In genomic region chr17:44111777-44112176, GRCh38 we compare ENCODE assay signal across 8 cellular contexts. TPM values are rescaled to one million over a fixed set of nuclear protein-coding genes. Genes with fewer than 3 reads are reported as not detected.
DNase-seq lines count a peak whose midpoint lies in the region; ATAC-seq, FAIRE-seq and TF ChIP-seq lines count a peak whose summit lies in the region.

No MANE protein-coding gene starts in this region.

- CTCF ChIA-PET in A673 (lab: Charles Lee): interaction anchor here (0.8 kb wide), 1 partner anchor 24 kb away, joined by 3 read pairs; no protein-coding TSS in a partner anchor

- no peaks in the 10 kb centered on the region for H3K9me3 ChIP-seq in A673 (ENCODE audit: low read depth, low read length, poor library complexity, severe bottlenecking)
- no peaks in the 10 kb centered on the region for H3K9me3 ChIP-seq in neural progenitor cell (ENCODE audit: low read depth)

- FAIRE-seq in HTR-8/SVneo (lab: Jason Lieb, UNC): no peak

- H3K79me2 ChIP-seq in neural progenitor cell (ENCODE audit: low read depth): no peaks in the 10 kb centered on the region

- no peaks in the 10 kb centered on the region for H3F3A ChIP-seq in neural progenitor cell (ENCODE audit: low read depth)

- H3K27ac ChIP-seq in A673 (ENCODE audit: low read depth, low read length, poor library complexity, severe bottlenecking) (peak overlapping the region; percentile 57), HL-60 (replicated peaks) (peak overlapping the region; percentile 61), neural progenitor cell (no peak overlapping the region)

- no peak overlapping the region for H2AFZ ChIP-seq in neural progenitor cell (replicated peaks)

- H3K4me1 ChIP-seq in A673 (ENCODE audit: insufficient read depth, low read length, poor library complexity, severe bottlenecking): peaks cover 38% of the 10 kb centered on the region
- H3K4me1 ChIP-seq in neural progenitor cell: peaks cover 12% of the 10 kb centered on the region

- H3K36me3 Mint-ChIP-seq in chondrocyte (ENCODE audit: low read depth): peaks cover 2% of the 10 kb centered on the region
- peaks cover 3% of the 10 kb centered on the region for H3K36me3 Mint-ChIP-seq in neural progenitor cell

- H3K9ac ChIP-seq in neural progenitor cell: no peak overlapping the region

- H3K4me1 Mint-ChIP-seq in chondrocyte (ENCODE audit: low read depth): peaks cover 50% of the 10 kb centered on the region
- H3K4me1 Mint-ChIP-seq in neural progenitor cell: peaks cover 28% of the 10 kb centered on the region

- H3K27me3 ChIP-seq in A673 (replicated peaks; ENCODE audit: insufficient read depth, low read depth, low read length, poor library complexity) (no peaks in the 10 kb centered on the region), HL-60 (ENCODE audit: insufficient read depth, poor library complexity, severe bottlenecking) (no peaks in the 10 kb centered on the region), neural progenitor cell (no peaks in the 10 kb centered on the region)

- ATAC-seq in HG03521 (IDR thresholded peaks at IDR 0.05; ENCODE audit: unreplicated experiment) (no peak), GM18861 (IDR thresholded peaks at IDR 0.05; ENCODE audit: unreplicated experiment) (no peak)

- no peak for DNase-seq in A673 (ENCODE audit: low spot score)
- no peak for DNase-seq in HL-60 (ENCODE audit: low read depth in 1 of 2, low spot score in 1 of 2)
- no peak for DNase-seq in chondrocyte (ENCODE audit: low spot score)
- no peak for DNase-seq in neural progenitor cell (ENCODE audit: low spot score)
- no peak for DNase-seq in HTR-8/SVneo (ENCODE audit: insufficient read length, low spot score)
- no peak for DNase-seq in occipital lobe (lab: John Stamatoyannopoulos, UW)

- H3K36me3 ChIP-seq in A673 (ENCODE audit: insufficient read depth, low read length, poor library complexity, severe bottlenecking) (no peaks in the 10 kb centered on the region), neural progenitor cell (no peaks in the 10 kb centered on the region)

- POLR2A ChIA-PET in A673 (lab: Charles Lee; ENCODE audit: low non-redundant PET): no interaction called here

- H3K4me2 ChIP-seq in neural progenitor cell: peak overlapping the region; percentile 61

- BruUV-seq in A673 (replicated peaks; lab: Mats Ljungman, UMichigan): no TSS peak

- H3K9me3 Mint-ChIP-seq in chondrocyte (ENCODE audit: low read depth) (no peaks in the 10 kb centered on the region), neural progenitor cell (no peaks in the 10 kb centered on the region)

- TF ChIP-seq CTCF in A673 (conservative IDR thresholded peaks at IDR 0.05; ENCODE audit: low read depth, low read length) (no peak), HL-60 (IDR thresholded peaks at IDR 0.05; ENCODE audit: insufficient read depth, low read length) (no peak), chondrocyte (IDR thresholded peaks at IDR 0.05) (no peak), neural progenitor cell (IDR thresholded peaks at IDR 0.05) (no peak)

- intact Hi-C loops in A673 (cut with micrococcal nuclease; ENCODE audit: unreplicated experiment): loop anchor here (1.0 to 10.0 kb wide), 2 partner anchors 45 to 107 kb away; partner anchors contain the start of genes LSM12 and NAGS

- H3K27ac Mint-ChIP-seq in chondrocyte (ENCODE audit: unreplicated experiment) (peak overlapping the region; percentile 12), neural progenitor cell (no peak overlapping the region)

- H3K27me3 Mint-ChIP-seq in chondrocyte (ENCODE audit: low read depth) (no peaks in the 10 kb centered on the region), neural progenitor cell (ENCODE audit: insufficient read depth, low read depth) (peaks cover 2% of the 10 kb centered on the region)

- H3K4me3 Mint-ChIP-seq in chondrocyte (ENCODE audit: unreplicated experiment): no peak overlapping the region
- peak overlapping the region; percentile 59 for H3K4me3 Mint-ChIP-seq in neural progenitor cell

- H3K4me3 ChIP-seq in A673 (ENCODE audit: low read depth, low read length, poor library complexity, severe bottlenecking): no peak overlapping the region
- no peak overlapping the region for H3K4me3 ChIP-seq in HL-60 (replicated peaks; ENCODE audit: insufficient read depth, low read length)
- no peak overlapping the region for H3K4me3 ChIP-seq in neural progenitor cell

- H4K20me1 ChIP-seq in neural progenitor cell (ENCODE audit: low read depth): peaks cover 89% of the 10 kb centered on the region

RNA-seq across cellular contexts. Expression of gene HDAC5, which starts 11.7 kb away (rescaled TPM):
- total RNA-seq in A673 (2021) (16.9 and 27.1 TPM in 2 replicates), chondrocyte (46.3 to 51.2 TPM (median 47.0 TPM) in 3 replicates), neural progenitor cell (ENCODE audit: low replicate concordance) (23.6 and 71.0 TPM in 2 replicates), occipital lobe (101 TPM)

RNA-seq across cellular contexts. Expression of gene HROB, which starts 30.0 kb away (rescaled TPM):
- total RNA-seq in A673 (2021): 13.5 and 14.7 TPM in 2 replicates
- total RNA-seq in chondrocyte: 1.3 to 2.8 TPM (median 2.0 TPM) in 3 replicates
- 6.5 and 11.0 TPM in 2 replicates for total RNA-seq in neural progenitor cell (ENCODE audit: low replicate concordance)
- 0.78 TPM for total RNA-seq in occipital lobe

RNA-seq across cellular contexts. Expression of gene G6PC3, which starts 41.2 kb away (rescaled TPM):
- 47.0 and 57.9 TPM in 2 replicates for total RNA-seq in A673 (2021)
- total RNA-seq in chondrocyte: 52.3 to 70.5 TPM (median 59.2 TPM) in 3 replicates
- 16.6 and 55.1 TPM in 2 replicates for total RNA-seq in neural progenitor cell (ENCODE audit: low replicate concordance)
- 11.4 TPM for total RNA-seq in occipital lobe

RNA-seq across cellular contexts. Expression of gene LSM12, which starts 45.3 kb away (rescaled TPM):
- total RNA-seq in A673 (2021) (47.5 and 52.5 TPM in 2 replicates), chondrocyte (48.3 to 51.0 TPM (median 49.7 TPM) in 3 replicates), neural progenitor cell (ENCODE audit: low replicate concordance) (69.6 and 76.7 TPM in 2 replicates), occipital lobe (22.8 TPM)

RNA-seq across cellular contexts. Expression of gene ASB16, which starts 58.7 kb away (rescaled TPM):
- total RNA-seq in A673 (2021): 0.17 TPM in 1 of 2 replicates, not detected in the other
- not detected in 3 replicates for total RNA-seq in chondrocyte
- total RNA-seq in neural progenitor cell (ENCODE audit: low replicate concordance): not detected in 2 replicates
- total RNA-seq in occipital lobe: not detected
